14 cellular contexts compared by ENCODE assay signal in genomic region chr2:188425266-188425665, GRCh38.
DNase-seq lines count a peak whose midpoint lies in the region; TF ChIP-seq lines count a peak whose summit lies in the region.
"Had no signal": no experiment of that assay in that cellular context is flagged by ENCODE, and none has a peak within 500 bp of the region (broad histone marks: within the 10 kb centered on the region; RNA-seq: fewer than 3 reads in every experiment).

No MANE protein-coding gene starts in this region.

- no peaks in the 10 kb centered on the region for H3K36me3 ChIP-seq in adipocyte (ENCODE audit: control insufficient read depth, insufficient read depth, low read length, severe bottlenecking)
- H3K36me3 ChIP-seq in esophagus squamous epithelium = no peaks in the 10 kb centered on the region
- H3K36me3 ChIP-seq: BLaER1 had no signal

- H3K27me3 ChIP-seq in adipocyte (replicated peaks; ENCODE audit: control insufficient read depth, insufficient read depth, low read length) = no peaks in the 10 kb centered on the region
- H3K27me3 ChIP-seq in esophagus squamous epithelium = no peaks in the 10 kb centered on the region
- H3K27me3 ChIP-seq: BLaER1 had no signal

- CTCF ChIA-PET in RWPE1 (lab: Yijun Ruan, JAX) = interaction anchor here (1.2 kb wide), 1 partner anchor 8 kb away, joined by 3 read pairs; no protein-coding TSS in a partner anchor

- intact Hi-C loops in esophagus squamous epithelium (cut with DNase I) = no loop called here

- TF ChIP-seq CTCF in esophagus squamous epithelium (IDR thresholded peaks at IDR 0.05) (no peak), RWPE1 (conservative IDR thresholded peaks at IDR 0.05; ENCODE audit: low read depth) (no peak)

- H3K4me1 ChIP-seq in adipocyte (ENCODE audit: control insufficient read depth, insufficient read depth, low read length) = no peaks in the 10 kb centered on the region
- H3K4me1 ChIP-seq in esophagus squamous epithelium = peaks cover 0 to under 1% (median 0%) of the 10 kb centered on the region in 3 donors
- H3K4me1 ChIP-seq: BLaER1 had no signal

- DNase-seq in EL = peak; percentile 45
- DNase-seq in adipocyte (ENCODE audit: low read depth) = peak; percentile 55
- peak; percentile 11 for DNase-seq in iris pigment epithelial cell (ENCODE audit: low read depth)
- DNase-seq in smooth muscle cell of the brain vasculature (ENCODE audit: low read depth, low spot score) = peak; percentile 15
- no peak for DNase-seq in NCI-H69 (lab: John Stamatoyannopoulos, UW)
- DNase-seq in esophagus squamous epithelium (lab: John Stamatoyannopoulos, UW) = no peak
- no peak for DNase-seq in RWPE1 (ENCODE audit: low spot score)
- DNase-seq: 8988T; AML-193; CD8-positive, alpha-beta memory T cell; DMS53; GM23248; H7 had no signal

- no peak overlapping the region for H3K9ac ChIP-seq in adipocyte (ENCODE audit: low read length)
- H3K9ac ChIP-seq: BLaER1, GM23248 had no signal

- POLR2A ChIA-PET in RWPE1 (lab: Yijun Ruan, JAX; ENCODE audit: low non-redundant PET) = no interaction called here

- H3K9me3 ChIP-seq in adipocyte (ENCODE audit: control insufficient read depth, low read length) = no peaks in the 10 kb centered on the region
- no peaks in the 10 kb centered on the region for H3K9me3 ChIP-seq in esophagus squamous epithelium
- H3K9me3 ChIP-seq: BLaER1 had no signal

- H3K27ac ChIP-seq in esophagus squamous epithelium (no peak overlapping the region), RWPE1 (no peak overlapping the region)
- H3K27ac ChIP-seq: BLaER1, GM23248 had no signal

- no peak for TF ChIP-seq POLR2A in esophagus squamous epithelium (IDR thresholded peaks at IDR 0.05)

- WGBS in esophagus squamous epithelium, 2 donors = 52 to 58% methylated on average over 2 of the region's 2 CpGs

- no peak overlapping the region for H3K4me3 ChIP-seq in adipocyte (ENCODE audit: low read length)
- no peak overlapping the region for H3K4me3 ChIP-seq in esophagus squamous epithelium
- H3K4me3 ChIP-seq: BLaER1, GM23248 had no signal

Comparison
In these comparisons a context has a peak if more than half of its experiments do, and no peak if none do; other contexts are left out.
1. DNase-seq: peak in EL (single experiment), adipocyte (single experiment), iris pigment epithelial cell (single experiment) and smooth muscle cell of the brain vasculature (single experiment); none in NCI-H69 (single experiment), esophagus squamous epithelium (single experiment) and RWPE1 (single experiment).